1 cellular context compared by ENCODE assay signal in genomic region chr12:39081910-39082309, GRCh38.
TF ChIP-seq lines count a peak whose summit lies in the region.

No MANE protein-coding gene starts in this region.

TF ChIP-seq in GM12878, 131 proteins besides CTCF, POLR2A, EP300 and RAD21 (continued from another document):
- TF ChIP-seq, protein P1, sequence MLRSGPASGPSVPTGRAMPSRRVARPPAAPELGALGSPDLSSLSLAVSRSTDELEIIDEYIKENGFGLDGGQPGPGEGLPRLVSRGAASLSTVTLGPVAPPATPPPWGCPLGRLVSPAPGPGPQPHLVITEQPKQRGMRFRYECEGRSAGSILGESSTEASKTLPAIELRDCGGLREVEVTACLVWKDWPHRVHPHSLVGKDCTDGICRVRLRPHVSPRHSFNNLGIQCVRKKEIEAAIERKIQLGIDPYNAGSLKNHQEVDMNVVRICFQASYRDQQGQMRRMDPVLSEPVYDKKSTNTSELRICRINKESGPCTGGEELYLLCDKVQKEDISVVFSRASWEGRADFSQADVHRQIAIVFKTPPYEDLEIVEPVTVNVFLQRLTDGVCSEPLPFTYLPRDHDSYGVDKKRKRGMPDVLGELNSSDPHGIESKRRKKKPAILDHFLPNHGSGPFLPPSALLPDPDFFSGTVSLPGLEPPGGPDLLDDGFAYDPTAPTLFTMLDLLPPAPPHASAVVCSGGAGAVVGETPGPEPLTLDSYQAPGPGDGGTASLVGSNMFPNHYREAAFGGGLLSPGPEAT (IDR thresholded peaks at IDR 0.05; ENCODE audit: low read depth): peak; percentile 69
- no peak for TF ChIP-seq NR2C1 (IDR thresholded peaks at IDR 0.05)
- peak; percentile 32; the same call in 1 of the 2 replicates for TF ChIP-seq BMI1 (IDR thresholded peaks at IDR 0.05; ENCODE audit: borderline replicate concordance)
- TF ChIP-seq RUNX3 (IDR thresholded peaks at IDR 0.05; ENCODE audit: low read length): no peak
- TF ChIP-seq WRNIP1 (IDR thresholded peaks at IDR 0.05; ENCODE audit: borderline replicate concordance, low read depth, low read length): no peak
- no peak for TF ChIP-seq MTA3 (IDR thresholded peaks at IDR 0.05; ENCODE audit: borderline replicate concordance, low read length)
- TF ChIP-seq NFIC (IDR thresholded peaks at IDR 0.05; ENCODE audit: low read depth, low read length): no peak
- TF ChIP-seq POLR2AphosphoS5 (IDR thresholded peaks at IDR 0.05; ENCODE audit: low read length): no peak
